In genomic region chr11:128802358-128802981, GRCh38 we compare ENCODE assay signal across 8 cellular contexts.
DNase-seq lines count a peak whose midpoint lies in the region; ATAC-seq, FAIRE-seq and TF ChIP-seq lines count a peak whose summit lies in the region.

No MANE protein-coding gene starts in this region.

- H3K27me3 ChIP-seq in Caco-2 (replicated peaks; ENCODE audit: control insufficient read depth, insufficient read depth, low read length) (no peaks in the 10 kb centered on the region), HepG2 (ENCODE audit: control insufficient read depth in 1 of 2, insufficient read depth in 2 of 2, low read length in 2 of 2) (peaks cover 0 to 32% of the 10 kb centered on the region in 2 experiments; a peak in 2 of 5 replicates), dorsolateral prefrontal cortex (peaks cover 0 to 3% (median 0%) of the 10 kb centered on the region in 45 donors), suprapubic skin (no peaks in the 10 kb centered on the region)

- TF ChIP-seq CTCF in Caco-2 (IDR thresholded peaks at IDR 0.05; ENCODE audit: insufficient read depth in 1 of 2, low read depth in 1 of 2, low read length in 1 of 2, severe bottlenecking in 1 of 2, unreplicated experiment in 1 of 2) (peak; percentile 66 to 81), HFF-Myc (IDR thresholded peaks at IDR 0.05; ENCODE audit: low read depth, low read length, missing control alignments) (peak; percentile 49), HepG2 (CRISPR knock-in tag; IDR thresholded peaks at IDR 0.05) (peak; percentile 33; the same call in 1 of the 2 replicates), dorsolateral prefrontal cortex (IDR thresholded peaks at IDR 0.05 in 54 of 56, conservative IDR thresholded peaks at IDR 0.05 in 2 of 56; ENCODE audit: low read depth in 1 of 56, partially characterized antibody in 56 of 56) (peak in 21 of 56 donors; percentile 10 to 36 (median 23)), suprapubic skin (IDR thresholded peaks at IDR 0.05) (peak in 1 of 2 donors; percentile 9)

- no peak overlapping the region for H3K9ac ChIP-seq in HepG2 (ENCODE audit: insufficient read depth, low read depth, low read length)

- H3K27ac Mint-ChIP-seq in Caco-2 (ENCODE audit: unreplicated experiment): no peak overlapping the region
- peak overlapping the region; percentile 49 for H3K27ac Mint-ChIP-seq in activated CD4-positive, alpha-beta memory T cell treated with anti-CD3 and anti-CD28 coated beads for 36 hours

- H3K27me3 Mint-ChIP-seq in Caco-2 (ENCODE audit: insufficient read depth, unreplicated experiment): peaks cover 36% of the 10 kb centered on the region
- H3K27me3 Mint-ChIP-seq in activated CD4-positive, alpha-beta memory T cell treated with anti-CD3 and anti-CD28 coated beads for 36 hours: no peaks in the 10 kb centered on the region

- TF ChIP-seq POLR2A in HepG2 (IDR thresholded peaks at IDR 0.05; ENCODE audit: insufficient read depth in 1 of 2, low read depth in 2 of 2, low read length in 2 of 2) (no peak), suprapubic skin (IDR thresholded peaks at IDR 0.05) (no peak)

- H3K4me3 Mint-ChIP-seq in Caco-2 (ENCODE audit: unreplicated experiment): no peak overlapping the region
- H3K4me3 Mint-ChIP-seq in activated CD4-positive, alpha-beta memory T cell treated with anti-CD3 and anti-CD28 coated beads for 36 hours: no peak overlapping the region

- H3K36me3 ChIP-seq in Caco-2 (ENCODE audit: control insufficient read depth, insufficient read depth, low read length): no peaks in the 10 kb centered on the region
- no peaks in the 10 kb centered on the region for H3K36me3 ChIP-seq in HepG2 (replicated peaks in 1 of 2; ENCODE audit: control insufficient read depth in 1 of 2, insufficient read depth in 2 of 2, low read length in 2 of 2)
- H3K36me3 ChIP-seq in suprapubic skin: peaks cover 3% of the 10 kb centered on the region

- peak in 1 of 2 experiments; percentile 51 for DNase-seq in Caco-2
- no peak for DNase-seq in HFF-Myc (ENCODE audit: extremely low read depth, low read depth)
- no peak for DNase-seq in activated CD4-positive, alpha-beta memory T cell treated with anti-CD3 and anti-CD28 coated beads for 36 hours
- no peak for DNase-seq in HepG2 (ENCODE audit: low spot score)
- no peak for DNase-seq in dorsolateral prefrontal cortex
- DNase-seq in mesenteric fat pad (ENCODE audit: low spot score): no peak
- no peak for DNase-seq in suprapubic skin (ENCODE audit: low spot score in 2 of 2)

- FAIRE-seq in HepG2 (lab: Jason Lieb, UNC): peak; percentile 8

- no peaks in the 10 kb centered on the region for H4K20me1 ChIP-seq in HepG2 (ENCODE audit: insufficient read depth, low read length)

- H3K9me3 ChIP-seq in Caco-2 (no peaks in the 10 kb centered on the region), HepG2 (ENCODE audit: low read length) (no peaks in the 10 kb centered on the region), suprapubic skin (no peaks in the 10 kb centered on the region)

- ATAC-seq in HepG2 (peak; percentile 82), HG02970 (IDR thresholded peaks at IDR 0.05; ENCODE audit: low FRiP score, unreplicated experiment) (no peak)

- no peaks in the 10 kb centered on the region for H3K4me1 ChIP-seq in Caco-2
- no peaks in the 10 kb centered on the region for H3K4me1 ChIP-seq in HepG2 (ENCODE audit: insufficient read depth, low read length)
- H3K4me1 ChIP-seq in suprapubic skin: no peaks in the 10 kb centered on the region

- POLR2A ChIA-PET in Caco-2 (lab: Charles Lee): no interaction called here
- POLR2A ChIA-PET in activated CD4-positive, alpha-beta memory T cell treated with anti-CD3 and anti-CD28 coated beads for 36 hours (lab: Charles Lee): no interaction called here
- POLR2A ChIA-PET in HepG2 (lab: Yijun Ruan, JAX): no interaction called here

- BruUV-seq in Caco-2 (replicated peaks; lab: Mats Ljungman, UMichigan) (no TSS peak), HepG2 (replicated peaks; lab: Mats Ljungman, UMichigan) (no TSS peak)

- H3K9me3 Mint-ChIP-seq in Caco-2 (ENCODE audit: unreplicated experiment): no peaks in the 10 kb centered on the region
- H3K9me3 Mint-ChIP-seq in activated CD4-positive, alpha-beta memory T cell treated with anti-CD3 and anti-CD28 coated beads for 36 hours: no peaks in the 10 kb centered on the region

- WGBS in HepG2 (ENCODE audit: low lambda C conversion rate): 7% methylated on average over 4 of the region's 4 CpGs
- WGBS in suprapubic skin: 65% methylated on average over 4 of the region's 4 CpGs

- no peaks in the 10 kb centered on the region for H3K36me3 Mint-ChIP-seq in Caco-2 (ENCODE audit: insufficient read depth, unreplicated experiment)
- H3K36me3 Mint-ChIP-seq in activated CD4-positive, alpha-beta memory T cell treated with anti-CD3 and anti-CD28 coated beads for 36 hours: peaks cover 27% of the 10 kb centered on the region

- in situ Hi-C loops in HepG2 (cut with HindIII; ENCODE audit: extremely low pct_ligation_motif_present, low pct_unique_long_range_greater_than_20kb): no loop called here

- no peak for TF ChIP-seq EP300 in HepG2 (IDR thresholded peaks at IDR 0.05; ENCODE audit: low read depth in 2 of 2, low read length in 2 of 2)
- no peak for TF ChIP-seq EP300 in HepG2 (CRISPR knock-in tag; IDR thresholded peaks at IDR 0.05; ENCODE audit: borderline replicate concordance)
- no peak for TF ChIP-seq EP300 in suprapubic skin (IDR thresholded peaks at IDR 0.05)

- H3K4me3 ChIP-seq in Caco-2 (ENCODE audit: low read depth, low read length) (no peak overlapping the region), HFF-Myc (replicated peaks; ENCODE audit: low read depth, low read length) (no peak overlapping the region), HepG2 (replicated peaks in 1 of 3; ENCODE audit: insufficient read depth in 1 of 3, low read depth in 2 of 3, low read length in 3 of 3) (no peak overlapping the region), dorsolateral prefrontal cortex (no peak overlapping the region), suprapubic skin (no peak overlapping the region)

- no peak for TF ChIP-seq RAD21 in HepG2 (CRISPR knock-in tag; IDR thresholded peaks at IDR 0.05)

- no peak overlapping the region for H2AFZ ChIP-seq in HepG2 (ENCODE audit: low read length)

- no peak overlapping the region for H3K27ac ChIP-seq in HepG2 (ENCODE audit: extremely low read length, insufficient read depth, low read length)
- H3K27ac ChIP-seq in dorsolateral prefrontal cortex: no peak overlapping the region
- H3K27ac ChIP-seq in suprapubic skin: no peak overlapping the region

- intact Hi-C loops in Caco-2 (cut with micrococcal nuclease; ENCODE audit: unreplicated experiment) (loop anchor here (1.0 to 2.0 kb wide), 2 partner anchors 28 to 630 kb away; no protein-coding TSS in a partner anchor), HepG2 (cut with micrococcal nuclease; ENCODE audit: unreplicated experiment) (no loop called here), dorsolateral prefrontal cortex (cut with DNase I) (no loop called here)
- intact Hi-C loops in activated CD4-positive, alpha-beta memory T cell treated with anti-CD3 and anti-CD28 coated beads for 36 hours (cut with micrococcal nuclease): no loop called here

- no peaks in the 10 kb centered on the region for H3K79me2 ChIP-seq in HepG2 (ENCODE audit: insufficient read depth, low read length)

- peaks cover 7% of the 10 kb centered on the region for H3K4me1 Mint-ChIP-seq in Caco-2 (ENCODE audit: low read depth, unreplicated experiment)
- H3K4me1 Mint-ChIP-seq in activated CD4-positive, alpha-beta memory T cell treated with anti-CD3 and anti-CD28 coated beads for 36 hours (ENCODE audit: low read depth): peaks cover 31% of the 10 kb centered on the region

- CTCF ChIA-PET in Caco-2 (lab: Charles Lee): interaction anchor here (0.7 to 1.4 kb wide), 5 partner anchors 13 to 630 kb away, joined by 3 to 5 read pairs (median 4); no protein-coding TSS in a partner anchor
- CTCF ChIA-PET in activated CD4-positive, alpha-beta memory T cell treated with anti-CD3 and anti-CD28 coated beads for 36 hours (lab: Charles Lee): interaction anchor here (0.7 to 1.5 kb wide), 6 partner anchors 18 to 645 kb away, joined by 3 to 4 read pairs (median 3); no protein-coding TSS in a partner anchor
- CTCF ChIA-PET in HepG2 (lab: Yijun Ruan, JAX; ENCODE audit: low intra/inter-chr PET ratio, low total read pairs): interaction anchor here (0.8 kb wide), 1 partner anchor 630 kb away, joined by 4 read pairs; no protein-coding TSS in a partner anchor

- no peak overlapping the region for H3K4me2 ChIP-seq in HepG2 (ENCODE audit: low read depth, low read length)

TF ChIP-seq in HepG2, 621 proteins besides CTCF, POLR2A, EP300 and RAD21:
- TF ChIP-seq STAG1 (CRISPR knock-in tag; IDR thresholded peaks at IDR 0.05) (peak; percentile 11; the same call in 1 of the 2 replicates), ZNF276 (CRISPR knock-in tag; IDR thresholded peaks at IDR 0.05; ENCODE audit: low read depth) (no peak), ZNF678 (CRISPR knock-in tag; IDR thresholded peaks at IDR 0.05) (no peak), JDP2 (CRISPR knock-in tag; IDR thresholded peaks at IDR 0.05; ENCODE audit: borderline replicate concordance) (no peak), LCORL (IDR thresholded peaks at IDR 0.05) (no peak), LCORL (CRISPR knock-in tag; IDR thresholded peaks at IDR 0.05) (no peak), ZNF7 (CRISPR knock-in tag; IDR thresholded peaks at IDR 0.05) (no peak), MZF1 (CRISPR knock-in tag; IDR thresholded peaks at IDR 0.05; ENCODE audit: borderline replicate concordance) (no peak), SMC3 (IDR thresholded peaks at IDR 0.05; ENCODE audit: low read length) (peak; percentile 20; the same call in 1 of the 2 replicates), ZNF101 (CRISPR knock-in tag; IDR thresholded peaks at IDR 0.05; ENCODE audit: borderline replicate concordance, low read depth) (no peak)
TF ChIP-seq in HepG2: peak in this region for 2.
